18 cellular contexts compared by ENCODE assay signal in genomic region chr16:29697391-29697790, GRCh38. TPM values are rescaled to one million over a fixed set of nuclear protein-coding genes. Genes with fewer than 3 reads are reported as not detected.
DNase-seq lines count a peak whose midpoint lies in the region; ATAC-seq, FAIRE-seq and TF ChIP-seq lines count a peak whose summit lies in the region.
"Had no signal": no experiment of that assay in that cellular context is flagged by ENCODE, and none has a peak within 500 bp of the region (broad histone marks: within the 10 kb centered on the region; RNA-seq: fewer than 3 reads in every experiment).

No MANE protein-coding gene starts in this region.

- H2BK12ac ChIP-seq in neuronal stem cell (ENCODE audit: low read length) = no peak overlapping the region

- H3K79me1 ChIP-seq in IMR-90 (ENCODE audit: low read depth in 1 of 2, low read length in 2 of 2) (no peaks in the 10 kb centered on the region), neuronal stem cell (ENCODE audit: low read depth, low read length) (peaks cover 13% of the 10 kb centered on the region)

- H4K20me1 ChIP-seq in BLaER1 (no peaks in the 10 kb centered on the region), IMR-90 (ENCODE audit: insufficient read depth, low read length) (no peaks in the 10 kb centered on the region), K562 (replicated peaks; ENCODE audit: control insufficient read depth, insufficient read depth, low read length) (no peaks in the 10 kb centered on the region)

- no peak overlapping the region for H2BK20ac ChIP-seq in IMR-90 (ENCODE audit: low read depth, low read length)

- H2BK120ac ChIP-seq in IMR-90 (ENCODE audit: low read depth, low read length) = no peak overlapping the region
- H2BK120ac ChIP-seq in neuronal stem cell (ENCODE audit: low read depth, low read length) = no peak overlapping the region

- 100% methylated on average over 2 of the region's 7 CpGs; no CpG with 5 or more reads in 1 of the 2 experiments for WGBS in IMR-90 (ENCODE audit: extremely low coverage in 2 of 2, insufficient read length in 1 of 2), 2 experiments
- 95% methylated on average over 6 of the region's 7 CpGs for WGBS in K562 (ENCODE audit: insufficient coverage, low coverage, missing lambda C conversion rate)
- WGBS in neuronal stem cell (ENCODE audit: extremely low coverage in 2 of 2, insufficient read length in 2 of 2, insufficient replicate concordance in 1 of 2), 2 donors = no CpG with 5 or more reads among the region's 7 CpGs

- BruUV-seq in IMR-90 (replicated peaks; lab: Mats Ljungman, UMichigan) (no TSS peak), K562 (replicated peaks; lab: Mats Ljungman, UMichigan) (no TSS peak)

- H4K5ac ChIP-seq in IMR-90 (ENCODE audit: low read depth, low read length) = no peak overlapping the region

- ATAC-seq in IMR-90 (ENCODE audit: low read depth) (no peak), K562 (no peak)

- H3K27me3 ChIP-seq in BLaER1 (no peaks in the 10 kb centered on the region), IMR-90 (ENCODE audit: control insufficient read depth, insufficient read depth, low read length) (peaks cover 10% of the 10 kb centered on the region; the same call in 1 of the 2 replicates), K562 (ENCODE audit: control insufficient read depth in 2 of 2, insufficient read depth in 2 of 2, low read length in 2 of 2) (no peaks in the 10 kb centered on the region), neuronal stem cell (ENCODE audit: control insufficient read depth in 3 of 3, insufficient read depth in 3 of 3, low read depth in 1 of 3, low read length in 3 of 3) (no peaks in the 10 kb centered on the region)

- no peak overlapping the region for H3K4me3 ChIP-seq in BLaER1
- H3K4me3 ChIP-seq in IMR-90 (ENCODE audit: insufficient read depth, low read depth, low read length) = no peak overlapping the region
- no peak overlapping the region for H3K4me3 ChIP-seq in K562
- no peak overlapping the region for H3K4me3 ChIP-seq in neuronal stem cell (ENCODE audit: low read length in 2 of 2)
- H3K4me3 ChIP-seq: GM23248 had no signal

- no peak for DNase-seq in IMR-90
- DNase-seq in K562 (ENCODE audit: extremely low read depth in 1 of 4, low spot score in 3 of 4) = no peak
- no peak for DNase-seq in neuronal stem cell (ENCODE audit: low spot score)
- no peak for DNase-seq in iPS-NIHi11 (ENCODE audit: low spot score)
- DNase-seq in HUDEP-2 (lab: John Stamatoyannopoulos, UW; ENCODE audit: unreplicated experiment in 76 of 76) = no peak
- no peak for DNase-seq in NCI-H146 treated with DMSO at 0.1 percent for 48 hours (lab: John Stamatoyannopoulos, UW; ENCODE audit: unreplicated experiment)
- no peak for DNase-seq in NCI-H1048 (lab: John Stamatoyannopoulos, UW)
- DNase-seq: C1 segment of cervical spinal cord; Caco-2; CD4-positive, alpha-beta T cell; GM23248; HCEC 1CT had no signal

- H3K4me2 ChIP-seq in BLaER1 = no peak overlapping the region
- no peak overlapping the region for H3K4me2 ChIP-seq in IMR-90 (ENCODE audit: low read depth, low read length)
- H3K4me2 ChIP-seq in K562 (ENCODE audit: insufficient read depth, low read length) = no peak overlapping the region
- no peak overlapping the region for H3K4me2 ChIP-seq in neuronal stem cell (ENCODE audit: insufficient read depth, low read length, poor library complexity, severe bottlenecking)

- H4K91ac ChIP-seq in IMR-90 (ENCODE audit: insufficient read depth, low read depth, low read length) = no peak overlapping the region
- H4K91ac ChIP-seq in neuronal stem cell (ENCODE audit: low read depth, low read length, poor library complexity) = no peak overlapping the region

- CTCF ChIA-PET in IMR-90 (lab: Yijun Ruan, JAX) (no interaction called here), K562 (lab: Yijun Ruan, JAX; ENCODE audit: low intra/inter-chr PET ratio) (no interaction called here)

- no peak for FAIRE-seq in K562 (lab: Jason Lieb, UNC)
- FAIRE-seq: D721Med, G401.6, GM12891, H54 had no signal

- no peak overlapping the region for H3K56ac ChIP-seq in IMR-90 (ENCODE audit: extremely low read depth, insufficient read depth, low read length)

- H2AFZ ChIP-seq in IMR-90 (replicated peaks; ENCODE audit: low read length, poor library complexity) = peak overlapping the region; percentile 3
- H2AFZ ChIP-seq in K562 (ENCODE audit: low read depth, low read length) = no peak overlapping the region
- H2AFZ ChIP-seq in neuronal stem cell (ENCODE audit: low read length) = no peak overlapping the region
- H2AFZ ChIP-seq: GM23248 had no signal

- H2AK5ac ChIP-seq in IMR-90 (ENCODE audit: low read depth, low read length) (no peak overlapping the region), neuronal stem cell (ENCODE audit: low read depth, low read length) (no peak overlapping the region)

- H3K4me1 ChIP-seq in BLaER1 (peaks cover 75% of the 10 kb centered on the region), IMR-90 (ENCODE audit: control insufficient read depth, insufficient read depth, low read length) (no peaks in the 10 kb centered on the region), K562 (replicated peaks in 1 of 2; ENCODE audit: control insufficient read depth in 2 of 2, insufficient read depth in 2 of 2, low read length in 2 of 2) (peaks cover 22 to 36% of the 10 kb centered on the region in 2 experiments), neuronal stem cell (ENCODE audit: control insufficient read depth in 2 of 2, insufficient read depth in 1 of 2, low read depth in 1 of 2, low read length in 2 of 2) (peaks cover 0 to 2% of the 10 kb centered on the region in 2 donors)

- intact Hi-C loops in IMR-90 (cut with micrococcal nuclease) (no loop called here), K562 (cut with micrococcal nuclease) (loop anchor here (5.0 kb wide), 1 partner anchor 35 kb away; the partner anchor contains the start of gene SPN)

- peaks cover 9% of the 10 kb centered on the region for H3K79me2 ChIP-seq in K562 (ENCODE audit: control insufficient read depth, insufficient read depth, low read length)

- TF ChIP-seq CTCF in IMR-90 (conservative IDR thresholded peaks at IDR 0.05; ENCODE audit: low read depth, low read length) = no peak
- TF ChIP-seq CTCF in K562 (IDR thresholded peaks at IDR 0.05 in 2 of 3, conservative IDR thresholded peaks at IDR 0.05 in 1 of 3; ENCODE audit: insufficient read depth in 2 of 3, low read depth in 1 of 3, low read length in 3 of 3) = no peak

- H3K14ac ChIP-seq in IMR-90 (replicated peaks; ENCODE audit: low read depth, low read length) (no peak overlapping the region), neuronal stem cell (ENCODE audit: low read length) (no peak overlapping the region)

- H3K36me3 ChIP-seq in BLaER1 (peaks cover 39% of the 10 kb centered on the region), IMR-90 (ENCODE audit: control insufficient read depth, insufficient read depth, low read length) (no peaks in the 10 kb centered on the region), K562 (ENCODE audit: control insufficient read depth, insufficient read depth, low read length) (peaks cover 27% of the 10 kb centered on the region; the same call in 1 of the 3 replicates), neuronal stem cell (replicated peaks in 1 of 2; ENCODE audit: control insufficient read depth in 2 of 2, insufficient read depth in 2 of 2, low read length in 2 of 2) (peaks cover 14 to 25% of the 10 kb centered on the region in 2 donors)

- no peak overlapping the region for H3K4ac ChIP-seq in IMR-90 (ENCODE audit: low read depth, low read length)
- H3K4ac ChIP-seq in neuronal stem cell (ENCODE audit: low read length) = no peak overlapping the region

- H2AK9ac ChIP-seq in IMR-90 (replicated peaks; ENCODE audit: low read depth, low read length, poor library complexity) = peak overlapping the region; percentile 28

- in situ Hi-C loops in IMR-90 (cut with MboI; ENCODE audit: low sequenced_read_pairs) (loop anchor here (10.0 kb wide), 2 partner anchors 63 to 327 kb away; partner anchors contain the start of gene C16orf92), K562 (cut with MboI) (loop anchor here (10.0 kb wide), 1 partner anchor 327 kb away; the partner anchor contains the start of gene C16orf92)

- H3K23ac ChIP-seq in IMR-90 (ENCODE audit: low read depth, low read length) (no peak overlapping the region), neuronal stem cell (ENCODE audit: low read depth, low read length, poor library complexity) (peak overlapping the region; percentile 73)

- H3K9me3 ChIP-seq in BLaER1 (peaks cover 41% of the 10 kb centered on the region), IMR-90 (ENCODE audit: control insufficient read depth, insufficient read depth, low read length) (no peaks in the 10 kb centered on the region), K562 (replicated peaks; ENCODE audit: control insufficient read depth, insufficient read depth, low read depth, low read length) (no peaks in the 10 kb centered on the region), neuronal stem cell (replicated peaks in 1 of 2; ENCODE audit: control insufficient read depth in 2 of 2, insufficient read depth in 1 of 2, low read depth in 1 of 2, low read length in 2 of 2) (peaks cover 9 to 12% of the 10 kb centered on the region in 2 donors)
- H3K9me3 ChIP-seq: Caco-2 had no signal

- H2BK5ac ChIP-seq in IMR-90 (ENCODE audit: low read depth, low read length, poor library complexity, severe bottlenecking) = no peak overlapping the region
- H2BK5ac ChIP-seq in neuronal stem cell (ENCODE audit: low read length) = no peak overlapping the region

- TF ChIP-seq EP300 in K562 (IDR thresholded peaks at IDR 0.05; ENCODE audit: low read length) = no peak

- no peak overlapping the region for H2BK15ac ChIP-seq in IMR-90 (ENCODE audit: low read depth, low read length)
- no peak overlapping the region for H2BK15ac ChIP-seq in neuronal stem cell (ENCODE audit: low read length)

- H3K9me1 ChIP-seq in IMR-90 (ENCODE audit: insufficient read depth, low read length) (no peaks in the 10 kb centered on the region), K562 (ENCODE audit: control insufficient read depth, insufficient read depth, low read length) (no peaks in the 10 kb centered on the region)

- POLR2A ChIA-PET in IMR-90 (lab: Charles Lee; ENCODE audit: unreplicated experiment) (no interaction called here), K562 (lab: Yijun Ruan, JAX) (no interaction called here)

- no peak overlapping the region for H4K8ac ChIP-seq in IMR-90 (ENCODE audit: low read depth in 2 of 2, low read length in 2 of 2)
- peak overlapping the region; percentile 43 for H4K8ac ChIP-seq in neuronal stem cell (ENCODE audit: low read depth, low read length)

- H3K18ac ChIP-seq in IMR-90 (ENCODE audit: low read depth, low read length) (no peak overlapping the region), neuronal stem cell (ENCODE audit: low read length) (peak overlapping the region; percentile 28)

- dilution Hi-C loops in IMR-90 (cut with HindIII; ENCODE audit: low sequenced_read_pairs, unreplicated experiment) = no loop called here

- H3K27ac ChIP-seq in BLaER1 (0 out of 2 replicates have a peak overlapping the region, but pooled peaks have one; percentile 46), IMR-90 (ENCODE audit: insufficient read depth, low read length) (no peak overlapping the region), K562 (ENCODE audit: extremely low read depth, low read depth, low read length) (no peak overlapping the region), neuronal stem cell (replicated peaks; ENCODE audit: low read length) (no peak overlapping the region)
- H3K27ac ChIP-seq: GM23248, HL-60 had no signal

- TF ChIP-seq RAD21 in IMR-90 (IDR thresholded peaks at IDR 0.05; ENCODE audit: low read length) (no peak), K562 (CRISPR knock-in tag; conservative IDR thresholded peaks at IDR 0.05 in 1 of 2, IDR thresholded peaks at IDR 0.05 in 1 of 2) (no peak)

- H3K9ac ChIP-seq in BLaER1 (no peak overlapping the region), IMR-90 (ENCODE audit: low read depth, low read length) (no peak overlapping the region), K562 (ENCODE audit: insufficient read depth in 1 of 2, low read depth in 2 of 2, low read length in 2 of 2) (no peak overlapping the region), neuronal stem cell (ENCODE audit: low read depth, low read length, poor library complexity) (no peak overlapping the region)
- H3K9ac ChIP-seq: GM23248 had no signal

- TF ChIP-seq POLR2A in IMR-90 (IDR thresholded peaks at IDR 0.05; ENCODE audit: low read depth, low read length) = no peak
- TF ChIP-seq POLR2A in K562 (conservative IDR thresholded peaks at IDR 0.05) = no peak

RNA-seq across cellular contexts. Expression of gene QPRT, which starts 18.4 kb away (rescaled TPM):
- total RNA-seq in IMR-90 (2012; rRNA removed) = 3.4 and 3.6 TPM in 2 replicates
- 6.3 and 6.8 TPM in 2 replicates for polyA plus RNA-seq in IMR-90 (2012; rRNA removed)
- 7.5 and 16.3 TPM in 2 replicates for polyA plus RNA-seq in IMR-90 (2012; cell fraction: cytosol; rRNA removed)
- 9.0 and 10.8 TPM in 2 replicates for polyA plus RNA-seq in IMR-90 (2012; cell fraction: nucleus; rRNA removed; ENCODE audit: low replicate concordance)
- total RNA-seq in K562 (2011; cell fraction: chromatin; rRNA removed; ENCODE audit: low replicate concordance) = 45.6 and 86.1 TPM in 2 replicates
- 57.9 and 68.0 TPM in 2 replicates for total RNA-seq in K562 (2011; cell fraction: nucleolus; rRNA removed)
- 66.3 and 114 TPM in 2 replicates for total RNA-seq in K562 (2011; cell fraction: nucleoplasm; rRNA removed)
- 112 and 115 TPM in 2 replicates for total RNA-seq in K562 (2014; rRNA removed)
- 37.3 and 39.2 TPM in 2 replicates for total RNA-seq in K562 (2014; rRNA removed; fragmentation: Illumina TruSeq; extraction: Trizol)
- total RNA-seq in K562 (2015; rRNA removed; fragmentation: Illumina TruSeq; extraction: Trizol) = 72.8 and 76.7 TPM in 2 replicates
- total RNA-seq in K562 (2021) = 80.7 and 86.5 TPM in 2 replicates
- polyA plus RNA-seq in K562 (2011; rRNA removed) = 38.9 and 73.1 TPM in 2 replicates
- 79.6 and 90.5 TPM in 2 replicates for polyA plus RNA-seq in K562 (2011; cell fraction: cytosol; rRNA removed)
- polyA plus RNA-seq in K562 (2011; cell fraction: nucleus; rRNA removed) = 56.0 and 57.6 TPM in 2 replicates
- 120 and 164 TPM in 2 replicates for polyA plus RNA-seq in K562 (2012)
- 64.1 and 72.4 TPM in 2 replicates for polyA plus RNA-seq in K562 (2014; fragmentation: Illumina TruSeq; extraction: Trizol)
- 10 to 100 TPM in 1 of 2 experiments, 1 to 10 TPM in 1; 7.7 to 10.8 TPM for polyA plus RNA-seq in K562 (2014; fragmentation: Nextera tagmentation; extraction: Ambion mirVana)
- polyA plus RNA-seq in K562 (2014; rRNA removed) = 64.3 and 68.8 TPM in 2 replicates
- 37.4 and 44.7 TPM in 2 replicates for polyA minus RNA-seq in K562 (2011; rRNA and poly(A)+ RNA removed)
- 56.5 and 107 TPM in 2 replicates for polyA minus RNA-seq in K562 (2011; cell fraction: cytosol; rRNA and poly(A)+ RNA removed)
- 12.7 and 19.0 TPM in 2 replicates for polyA minus RNA-seq in K562 (2011; cell fraction: nucleus; rRNA and poly(A)+ RNA removed)
- 165 TPM for polyA plus RNA-seq in neuronal stem cell (2013, experiment 1 of 2)
- 168 TPM for polyA plus RNA-seq in neuronal stem cell (2013, experiment 2 of 2)

RNA-seq across cellular contexts. Expression of gene SPN, which starts 34.3 kb away (rescaled TPM):
- total RNA-seq in IMR-90 (2012; rRNA removed) = not detected in 2 replicates
- polyA plus RNA-seq in IMR-90 (2012; rRNA removed) = not detected in 2 replicates
- polyA plus RNA-seq in IMR-90 (2012; cell fraction: cytosol; rRNA removed) = not detected in 2 replicates
- not detected in 2 replicates for polyA plus RNA-seq in IMR-90 (2012; cell fraction: nucleus; rRNA removed; ENCODE audit: low replicate concordance)
- total RNA-seq in K562 (2011; cell fraction: chromatin; rRNA removed; ENCODE audit: low replicate concordance) = 97.4 and 224 TPM in 2 replicates
- total RNA-seq in K562 (2011; cell fraction: nucleolus; rRNA removed) = 129 and 166 TPM in 2 replicates
- 142 and 171 TPM in 2 replicates for total RNA-seq in K562 (2011; cell fraction: nucleoplasm; rRNA removed)
- 75.4 and 91.8 TPM in 2 replicates for total RNA-seq in K562 (2014; rRNA removed)
- 80.6 and 85.0 TPM in 2 replicates for total RNA-seq in K562 (2014; rRNA removed; fragmentation: Illumina TruSeq; extraction: Trizol)
- total RNA-seq in K562 (2015; rRNA removed; fragmentation: Illumina TruSeq; extraction: Trizol) = 110 and 114 TPM in 2 replicates
- total RNA-seq in K562 (2021) = 202 and 225 TPM in 2 replicates
- 56.7 and 114 TPM in 2 replicates for polyA plus RNA-seq in K562 (2011; rRNA removed)
- polyA plus RNA-seq in K562 (2011; cell fraction: cytosol; rRNA removed) = 56.3 and 107 TPM in 2 replicates
- polyA plus RNA-seq in K562 (2011; cell fraction: nucleus; rRNA removed) = 80.5 and 114 TPM in 2 replicates
- 152 and 220 TPM in 2 replicates for polyA plus RNA-seq in K562 (2012)
- 174 and 221 TPM in 2 replicates for polyA plus RNA-seq in K562 (2014; fragmentation: Illumina TruSeq; extraction: Trizol)
- polyA plus RNA-seq in K562 (2014; fragmentation: Nextera tagmentation; extraction: Ambion mirVana) = 10 to 100 TPM; 24.3 to 34.3 TPM
- polyA plus RNA-seq in K562 (2014; rRNA removed) = 74.2 and 79.4 TPM in 2 replicates
- 64.6 and 73.0 TPM in 2 replicates for polyA minus RNA-seq in K562 (2011; rRNA and poly(A)+ RNA removed)
- polyA minus RNA-seq in K562 (2011; cell fraction: cytosol; rRNA and poly(A)+ RNA removed) = 66.4 and 80.3 TPM in 2 replicates
- polyA minus RNA-seq in K562 (2011; cell fraction: nucleus; rRNA and poly(A)+ RNA removed) = 15.9 and 30.7 TPM in 2 replicates
- polyA plus RNA-seq in neuronal stem cell (2013, experiment 1 of 2) = 0.25 TPM
- 0.17 TPM for polyA plus RNA-seq in neuronal stem cell (2013, experiment 2 of 2)
- total RNA-seq: Caco-2, GM23248 had no signal
- polyA plus RNA-seq: GM23248 had no signal

RNA-seq across cellular contexts. Expression of gene C16orf54, which starts 48.4 kb away (rescaled TPM):
- total RNA-seq in IMR-90 (2012; rRNA removed) (not detected in 2 replicates), K562 (2014; rRNA removed) (not detected in 2 replicates), K562 (2014; rRNA removed; fragmentation: Illumina TruSeq; extraction: Trizol) (not detected in 2 replicates), K562 (2015; rRNA removed; fragmentation: Illumina TruSeq; extraction: Trizol) (not detected in 2 replicates), K562 (2021) (0.09 TPM in 1 of 2 replicates, not detected in the other)
- polyA plus RNA-seq in IMR-90 (2012; rRNA removed) (not detected in 2 replicates), K562 (2011; rRNA removed) (not detected in 2 replicates), K562 (2014; fragmentation: Illumina TruSeq; extraction: Trizol) (not detected in 2 replicates), K562 (2014; fragmentation: Nextera tagmentation; extraction: Ambion mirVana) (not detected), K562 (2014; rRNA removed) (not detected in 2 replicates)
- polyA plus RNA-seq in IMR-90 (2012; cell fraction: cytosol; rRNA removed) = not detected in 2 replicates
- not detected in 2 replicates for polyA plus RNA-seq in IMR-90 (2012; cell fraction: nucleus; rRNA removed; ENCODE audit: low replicate concordance)
- total RNA-seq in K562 (2011; cell fraction: chromatin; rRNA removed; ENCODE audit: low replicate concordance) = not detected in 2 replicates
- not detected in 2 replicates for total RNA-seq in K562 (2011; cell fraction: nucleolus; rRNA removed)
- not detected in 2 replicates for total RNA-seq in K562 (2011; cell fraction: nucleoplasm; rRNA removed)
- not detected in 2 replicates for polyA plus RNA-seq in K562 (2011; cell fraction: cytosol; rRNA removed)
- polyA plus RNA-seq in K562 (2011; cell fraction: nucleus; rRNA removed) = not detected in 2 replicates
- not detected in 2 replicates for polyA plus RNA-seq in K562 (2012)
- polyA minus RNA-seq in K562 (2011; rRNA and poly(A)+ RNA removed) = not detected in 2 replicates
- not detected in 2 replicates for polyA minus RNA-seq in K562 (2011; cell fraction: cytosol; rRNA and poly(A)+ RNA removed)
- not detected in 2 replicates for polyA minus RNA-seq in K562 (2011; cell fraction: nucleus; rRNA and poly(A)+ RNA removed)
- not detected for polyA plus RNA-seq in neuronal stem cell (2013, experiment 1 of 2)
- not detected for polyA plus RNA-seq in neuronal stem cell (2013, experiment 2 of 2)
- total RNA-seq: Caco-2, GM23248 had no signal
- polyA plus RNA-seq: GM23248 had no signal

Comparison
In these comparisons a context has a peak if more than half of its experiments do, and no peak if none do; other contexts are left out.
1. RNA of gene SPN, which starts 34.3 kb away (total RNA-seq): 75.4 to 225 TPM in K562; not detected in IMR-90; every median in the first group is over 10 times any median in the second.